9 cellular contexts compared by ENCODE assay signal in the genomic region with DNA sequence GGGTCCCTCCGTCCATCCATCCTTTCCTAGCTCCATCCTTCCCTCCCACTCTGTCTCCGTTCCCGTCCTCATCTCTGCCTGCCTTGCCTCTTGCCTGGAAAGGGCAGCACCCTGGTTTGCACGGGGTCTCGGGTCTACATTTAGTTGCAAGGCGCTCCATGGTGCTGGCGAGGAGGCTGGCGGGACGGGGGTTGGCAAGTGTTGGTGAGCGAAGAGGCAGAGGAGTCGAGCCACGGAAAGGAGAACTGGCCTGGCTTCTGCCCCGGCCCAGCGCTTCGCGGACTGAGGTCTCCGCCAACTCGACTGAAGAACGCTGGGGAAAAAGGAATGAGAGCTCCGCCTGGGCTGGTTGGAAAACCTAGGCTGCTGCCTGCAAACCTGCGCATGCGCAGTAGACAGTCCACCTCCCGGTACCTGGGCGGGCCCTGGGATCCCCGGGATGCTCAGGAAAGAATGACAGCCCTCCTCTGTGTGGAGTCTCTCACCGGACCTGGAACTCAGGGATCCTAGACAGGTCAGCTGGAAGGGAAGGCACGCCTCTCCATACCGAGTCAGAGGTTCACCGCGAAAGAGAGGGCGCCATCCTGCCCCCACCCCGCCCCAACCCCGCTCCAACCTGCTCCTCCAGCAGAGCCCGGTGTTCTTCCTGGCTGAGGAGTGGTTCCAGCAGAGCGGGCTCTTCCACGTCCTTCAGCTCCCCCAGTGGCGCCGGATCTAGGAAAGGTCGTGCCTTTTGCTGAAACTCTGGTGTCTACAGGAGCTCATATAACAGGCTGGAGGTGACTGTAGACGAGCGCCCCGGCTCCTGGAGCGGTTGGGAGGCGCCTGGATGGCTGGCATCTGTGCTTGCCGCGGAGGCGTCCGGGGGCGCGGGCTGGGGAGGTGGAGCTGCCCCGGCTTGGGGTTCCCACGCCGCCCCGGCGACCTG. TPM values are rescaled to one million over a fixed set of nuclear protein-coding genes. Genes with fewer than 3 reads are reported as not detected.
DNase-seq lines count a peak whose midpoint lies in the region; ATAC-seq and TF ChIP-seq lines count a peak whose summit lies in the region.
"Had no signal": no experiment of that assay in that cellular context is flagged by ENCODE, and none has a peak within 500 bp of the region (broad histone marks: within the 10 kb centered on the region; RNA-seq: fewer than 3 reads in every experiment).

No MANE protein-coding gene starts in this region.

- ATAC-seq in left lung (peak; percentile 62), HG03196 (IDR thresholded peaks at IDR 0.05; ENCODE audit: unreplicated experiment) (no peak)

- peaks cover 31 to 73% of the 10 kb centered on the region in 2 donors for H3K27me3 ChIP-seq in left lung

- no peak for TF ChIP-seq CTCF in LNCaP clone FGC (IDR thresholded peaks at IDR 0.05; ENCODE audit: control insufficient read depth, extremely low read depth, insufficient read depth)
- TF ChIP-seq CTCF in cardiac fibroblast (IDR thresholded peaks at IDR 0.05; ENCODE audit: low read depth, low read length): no peak
- no peak for TF ChIP-seq CTCF in left lung (IDR thresholded peaks at IDR 0.05)

- no peaks in the 10 kb centered on the region for H3K4me1 ChIP-seq in left lung

- H3K27ac ChIP-seq in left lung: no peak overlapping the region

- no peaks in the 10 kb centered on the region for H3K36me3 ChIP-seq in left lung

- peak; percentile 81 for DNase-seq in ACHN
- peak; percentile 26 for DNase-seq in LNCaP clone FGC (ENCODE audit: low read depth)
- DNase-seq in cardiac fibroblast (ENCODE audit: low read depth in 2 of 2): peak; percentile 27 to 40
- peak in 1 of 2 donors; percentile 82 for DNase-seq in left lung
- no peak for DNase-seq in NCI-H146 (lab: John Stamatoyannopoulos, UW)
- DNase-seq in COLO668 (lab: John Stamatoyannopoulos, UW; ENCODE audit: unreplicated experiment): no peak
- no peak for DNase-seq in DMS53 (lab: John Stamatoyannopoulos, UW)

- intact Hi-C loops in left lung (cut with DNase I): no loop called here

- H3K9me3 ChIP-seq in left lung: no peaks in the 10 kb centered on the region

- in situ Hi-C loops in ACHN (cut with HindIII; ENCODE audit: low pct_ligation_motif_present, low pct_unique_long_range_greater_than_20kb, low sequenced_read_pairs): no loop called here

- H3K4me3 ChIP-seq in LNCaP clone FGC (ENCODE audit: low read depth, low read length) (peak overlapping the region; percentile 38), cardiac fibroblast (replicated peaks in 1 of 2; ENCODE audit: low read depth in 2 of 2, low read length in 2 of 2) (no peak overlapping the region), left lung (no peak overlapping the region)

RNA-seq across cellular contexts. Expression of a gene that starts 6.0 kb away (rescaled TPM):
- total RNA-seq in left lung: not detected
- total RNA-seq: pulmonary artery endothelial cell had no signal

RNA-seq across cellular contexts. Expression of a gene that starts 43.2 kb away (rescaled TPM):
- under 1 TPM; 0.10 to 0.12 TPM for total RNA-seq in left lung
- total RNA-seq: pulmonary artery endothelial cell had no signal

Comparison
In these comparisons a context has a peak if more than half of its experiments do, and no peak if none do; other contexts are left out.
1. DNase-seq: peak in ACHN (single experiment), LNCaP clone FGC (single experiment) and cardiac fibroblast (2 of 2); none in NCI-H146 (single experiment), COLO668 (single experiment) and DMS53 (single experiment).